ENCODE assay signal across 32 cellular contexts in the genomic region with DNA sequence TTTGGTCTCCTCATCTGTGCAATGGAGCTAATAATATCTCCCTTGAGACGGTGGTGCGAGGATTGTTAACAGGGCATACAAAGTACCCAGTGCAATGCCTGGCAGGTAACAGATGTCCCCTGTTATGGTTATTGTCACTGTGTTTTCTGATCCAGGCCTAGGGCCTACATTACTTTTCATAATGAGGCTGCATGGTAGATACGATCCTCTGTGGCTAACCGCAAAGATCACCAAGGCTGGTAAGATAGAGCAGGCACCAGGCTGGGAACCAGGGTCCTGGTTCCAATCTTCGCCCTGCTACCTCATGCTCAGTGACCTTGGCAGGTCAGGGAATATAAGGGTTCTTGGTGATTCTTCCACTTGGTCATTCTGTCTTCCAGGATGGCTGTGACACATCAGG. TPM values are rescaled to one million over a fixed set of nuclear protein-coding genes. Genes with fewer than 3 reads are reported as not detected.
"Had no signal": no experiment of that assay in that cellular context is flagged by ENCODE, and none has a peak within 500 bp of the region (broad histone marks: within the 10 kb centered on the region; RNA-seq: fewer than 3 reads in every experiment).

No MANE protein-coding gene starts in this region.

- DNase-seq: KG1, MM.1S, MV-4-11, NCI-H1092, NCI-H1105, NCI-H1436, NCI-H146, NCI-H1694, NCI-H187, NCI-H1930, NCI-H2029 treated with DMSO at 0.1 percent for 48 hours, NCI-H2081 treated with DMSO at 0.1 percent for 48 hours, NCI-H2107, NCI-H2171, NCI-H226, NCI-H446 treated with DMSO at 0.1 percent for 48 hours, NCI-H510A, NCI-H524, NCI-H526, NCI-H69, NCI-H774, PC-9, SHP77, SK-N-SH, SW 1271, T-helper 1 cell had no signal

- ATAC-seq: Panc1, Right ventricle myocardium inferior had no signal

- H3K9me2 ChIP-seq: SK-N-SH had no signal

- H2AFZ ChIP-seq: PC-9 had no signal

- H3K36me3 ChIP-seq: SJSA1 had no signal

- H3K9me3 ChIP-seq: SJSA1, SK-N-SH had no signal

- H3K27ac ChIP-seq: PC-9, RWPE1, SJSA1 had no signal

- H3K4me3 ChIP-seq: PC-9, SJSA1 had no signal

- H3K4me2 ChIP-seq: PC-9, SK-N-SH had no signal

- H3K4me1 ChIP-seq: SJSA1 had no signal

- H3K9ac ChIP-seq: SK-N-SH had no signal

RNA-seq across cellular contexts. Expression of a gene that starts 22.7 kb away (rescaled TPM):
- total RNA-seq: LHCN-M2, MCF 10A, PC-9, SJSA1 had no signal
- polyA plus RNA-seq: SK-N-SH had no signal
